In the genomic region with DNA sequence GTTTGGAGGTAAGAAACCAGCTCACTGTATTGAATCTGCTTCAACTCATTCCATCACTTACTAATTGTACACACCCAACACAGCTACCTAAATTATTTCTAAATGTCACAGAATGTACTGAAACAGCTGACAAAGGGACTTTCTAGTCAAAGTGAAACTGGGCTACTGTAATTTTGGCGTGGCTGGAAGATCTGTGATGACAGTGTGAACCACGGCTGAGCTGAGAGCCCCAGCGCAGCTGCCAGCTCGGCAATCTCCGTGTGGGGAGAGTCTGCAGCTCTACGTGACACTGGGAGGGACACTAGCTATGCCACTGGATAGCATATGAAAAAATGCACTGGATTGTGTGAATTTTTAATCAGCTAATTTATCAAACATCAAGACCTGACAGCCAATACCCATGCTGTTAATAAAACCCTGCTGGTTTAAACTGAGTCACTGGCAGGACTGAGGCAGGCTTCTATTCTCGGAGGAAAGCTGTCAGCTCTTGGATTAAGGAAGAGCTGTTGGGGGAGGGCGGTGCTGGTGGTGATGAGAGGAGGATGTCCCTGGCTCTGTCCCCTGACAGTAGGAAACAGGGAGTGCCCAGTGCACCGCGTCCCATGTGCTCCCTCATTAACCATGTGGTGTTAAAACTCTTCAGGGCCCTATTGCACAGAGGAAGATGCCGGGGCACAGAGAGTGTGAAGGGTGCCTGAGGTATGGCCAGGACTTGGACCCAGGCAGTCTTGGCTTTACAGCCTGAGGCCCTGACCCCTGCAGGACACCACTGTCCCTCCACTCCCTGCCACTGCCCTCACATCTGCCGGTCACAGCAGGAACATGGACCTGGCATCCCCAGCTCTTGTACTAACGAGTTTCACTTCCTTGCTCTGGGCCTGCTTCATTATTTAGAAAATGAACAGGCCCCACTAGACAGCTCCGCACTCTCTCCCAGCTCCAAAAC, we compare ENCODE assay signal across 8 cellular contexts. TPM values are rescaled to one million over a fixed set of nuclear protein-coding genes. Genes with fewer than 3 reads are reported as not detected.
DNase-seq lines count a peak whose midpoint lies in the region; ATAC-seq and TF ChIP-seq lines count a peak whose summit lies in the region.

No MANE protein-coding gene starts in this region.

- intact Hi-C loops in thyroid gland (cut with DNase I) = no loop called here

- H3K9me3 ChIP-seq in thyroid gland (no peaks in the 10 kb centered on the region), hepatocyte (ENCODE audit: low read depth) (no peaks in the 10 kb centered on the region)

- ATAC-seq in GM18873 (IDR thresholded peaks at IDR 0.05; ENCODE audit: low FRiP score, unreplicated experiment) (peak; percentile 62), HG03066 (IDR thresholded peaks at IDR 0.05; ENCODE audit: low read depth, unreplicated experiment) (peak; percentile 79), memory B cell (ENCODE audit: low read depth) (peak; percentile 89)

- no peak overlapping the region for H3K4me2 ChIP-seq in hepatocyte

- H3K4me1 ChIP-seq in thyroid gland (peaks cover 4 to 6% of the 10 kb centered on the region in 2 donors), hepatocyte (ENCODE audit: insufficient read depth) (no peaks in the 10 kb centered on the region)

- peaks cover 13 to 17% of the 10 kb centered on the region in 2 donors for H3K36me3 ChIP-seq in thyroid gland
- no peaks in the 10 kb centered on the region for H3K36me3 ChIP-seq in hepatocyte (replicated peaks; ENCODE audit: insufficient read depth, low read depth)

- H3K27ac ChIP-seq in thyroid gland (no peak overlapping the region), hepatocyte (no peak overlapping the region)

- H3K79me2 ChIP-seq in hepatocyte = peaks cover 60% of the 10 kb centered on the region

- H3K4me3 ChIP-seq in thyroid gland (replicated peaks in 1 of 3) (no peak overlapping the region), hepatocyte (no peak overlapping the region)

- H3K27ac Mint-ChIP-seq in memory B cell = peak overlapping the region; percentile 98

- H3K27me3 Mint-ChIP-seq in memory B cell = no peaks in the 10 kb centered on the region

- DNase-seq in Ammon's horn (ENCODE audit: low spot score) (peak; percentile 72), memory B cell (ENCODE audit: low spot score in 2 of 2) (peak in 1 of 2 donors; percentile 59), DMS79 treated with DMSO at 0.1 percent for 48 hours (lab: John Stamatoyannopoulos, UW) (no peak), thyroid gland (no peak), hepatocyte (ENCODE audit: low spot score) (no peak)
- peak; percentile 64 to 75 for DNase-seq in activated T-cell treated with anti-CD3 and anti-CD28 coated beads, Interleukin-2, amount 50 U/mL, for 48 hours

- H4K20me1 ChIP-seq in hepatocyte (ENCODE audit: insufficient read depth, poor library complexity, severe bottlenecking) = peaks cover 11% of the 10 kb centered on the region

- no peak for TF ChIP-seq POLR2A in thyroid gland (IDR thresholded peaks at IDR 0.05)

- H3K9me2 ChIP-seq in hepatocyte (replicated peaks; ENCODE audit: insufficient read depth) = no peaks in the 10 kb centered on the region

- peaks cover 36% of the 10 kb centered on the region for H3K4me1 Mint-ChIP-seq in memory B cell

- H3K36me3 Mint-ChIP-seq in memory B cell = peaks cover 22% of the 10 kb centered on the region

- WGBS in thyroid gland, 2 donors = 50 to 78% methylated on average over 14 of the region's 14 CpGs
- WGBS in hepatocyte (ENCODE audit: low lambda C conversion rate, missing lambda C conversion rate) = 81% methylated on average over 14 of the region's 14 CpGs

- H3K9me3 Mint-ChIP-seq in memory B cell = no peaks in the 10 kb centered on the region

- H3K27me3 ChIP-seq in thyroid gland (no peaks in the 10 kb centered on the region), hepatocyte (no peaks in the 10 kb centered on the region)

- no peak overlapping the region for H2AFZ ChIP-seq in hepatocyte

- H3K4me3 Mint-ChIP-seq in memory B cell = peak overlapping the region; percentile 78

- TF ChIP-seq CTCF in thyroid gland (IDR thresholded peaks at IDR 0.05) (no peak), hepatocyte (IDR thresholded peaks at IDR 0.05; ENCODE audit: poor library complexity) (no peak)

RNA-seq across cellular contexts. Expression of gene SLC15A4, which starts 13.3 kb away (rescaled TPM):
- total RNA-seq in thyroid gland (10 to 100 TPM; 40.4 to 55.6 (median 43.9) TPM), hepatocyte (34.6 and 48.5 TPM in 2 replicates)
- polyA plus RNA-seq in hepatocyte = 29.9 and 33.6 TPM in 2 replicates

RNA-seq across cellular contexts. Expression of gene GLT1D1, which starts 42.8 kb away (rescaled TPM):
- total RNA-seq in thyroid gland = 1 to 10 TPM in 1 of 4 donors, under 1 TPM in 3; 0.13 to 2.6 (median 0.45) TPM
- 0.92 and 1.8 TPM in 2 replicates for total RNA-seq in hepatocyte
- 1.1 and 1.9 TPM in 2 replicates for polyA plus RNA-seq in hepatocyte

Comparison
In these comparisons a context has a peak if more than half of its experiments do, and no peak if none do; other contexts are left out.
1. DNase-seq: peak in Ammon's horn (single experiment) and activated T-cell treated with anti-CD3 and anti-CD28 coated beads, Interleukin-2, amount 50 U/mL, for 48 hours (2 of 2); none in DMS79 treated with DMSO at 0.1 percent for 48 hours (single experiment), thyroid gland (0 of 2) and hepatocyte (single experiment).
2. Peak in every context shown above with its lines, with median percentiles within 50 percentile points of each other: ATAC-seq.